Comparison of ENCODE assay signal across 19 cellular contexts in genomic region chr1:212938846-212939245, GRCh38.
"Had no signal": no experiment of that assay in that cellular context is flagged by ENCODE, and none has a peak within 500 bp of the region (broad histone marks: within the 10 kb centered on the region; RNA-seq: fewer than 3 reads in every experiment).

No MANE protein-coding gene starts in this region.

- H3K27me3 ChIP-seq: body of pancreas, gastroesophageal sphincter, heart left ventricle, neutrophil, ovary had no signal

- H3K27ac Mint-ChIP-seq: activated CD4-positive, alpha-beta memory T cell treated with anti-CD3 and anti-CD28 coated beads for 36 hours; activated naive CD4-positive, alpha-beta T cell treated with anti-CD3 and anti-CD28 coated beads, Interleukin-2, amount 50 U/mL, for 24 hours; activated T-cell treated with anti-CD3 and anti-CD28 coated beads, Interleukin-2, amount 50 U/mL, for 72 hours; nephron had no signal

- H3K4me3 ChIP-seq: body of pancreas, gastroesophageal sphincter, heart left ventricle, ovary, prostate gland, thoracic aorta had no signal

- H3K4me3 Mint-ChIP-seq: activated CD4-positive, alpha-beta memory T cell treated with anti-CD3 and anti-CD28 coated beads for 36 hours; activated naive CD4-positive, alpha-beta T cell treated with anti-CD3 and anti-CD28 coated beads, Interleukin-2, amount 50 U/mL, for 24 hours; activated T-cell treated with anti-CD3 and anti-CD28 coated beads, Interleukin-2, amount 50 U/mL, for 72 hours; nephron had no signal

- H3K9me3 ChIP-seq: body of pancreas, neutrophil, prostate gland, thoracic aorta had no signal

- DNase-seq: activated CD4-positive, alpha-beta memory T cell treated with anti-CD3 and anti-CD28 coated beads for 36 hours; activated CD4-positive, alpha-beta T cell treated with anti-CD3 and anti-CD28 coated beads for 48 hours; activated gamma-delta T cell; activated T-cell treated with anti-CD3 and anti-CD28 coated beads, Interleukin-2, amount 50 U/mL, for 72 hours; anterior cingulate cortex; body of pancreas; heart left ventricle; islet precursor cell; left cardiac atrium; ovary; stimulated activated CD4-positive, alpha-beta T cell treated with anti-CD3 and anti-CD28 coated beads, Interleukin-4, amount 100 ng/mL, for 24 hours; stimulated activated naive CD4-positive, alpha-beta T cell treated with Interleukin-2 at 50 U/mL for 16 hours had no signal

- H3K36me3 Mint-ChIP-seq: activated CD4-positive, alpha-beta memory T cell treated with anti-CD3 and anti-CD28 coated beads for 36 hours had no signal

- H3K27ac ChIP-seq: body of pancreas, epithelial cell of prostate, gastroesophageal sphincter, heart left ventricle, neutrophil, ovary, prostate gland, thoracic aorta had no signal

- H3K4me1 Mint-ChIP-seq: activated naive CD4-positive, alpha-beta T cell treated with anti-CD3 and anti-CD28 coated beads, Interleukin-2, amount 50 U/mL, for 24 hours; nephron had no signal

- H3K4me1 ChIP-seq: body of pancreas, gastroesophageal sphincter, heart left ventricle, prostate gland had no signal

- H3K36me3 ChIP-seq: gastroesophageal sphincter, heart left ventricle, neutrophil, ovary, prostate gland, thoracic aorta had no signal

- H3K9me3 Mint-ChIP-seq: activated T-cell treated with anti-CD3 and anti-CD28 coated beads, Interleukin-2, amount 50 U/mL, for 72 hours had no signal
